Comparison of ENCODE assay signal across 15 cellular contexts in the genomic region with DNA sequence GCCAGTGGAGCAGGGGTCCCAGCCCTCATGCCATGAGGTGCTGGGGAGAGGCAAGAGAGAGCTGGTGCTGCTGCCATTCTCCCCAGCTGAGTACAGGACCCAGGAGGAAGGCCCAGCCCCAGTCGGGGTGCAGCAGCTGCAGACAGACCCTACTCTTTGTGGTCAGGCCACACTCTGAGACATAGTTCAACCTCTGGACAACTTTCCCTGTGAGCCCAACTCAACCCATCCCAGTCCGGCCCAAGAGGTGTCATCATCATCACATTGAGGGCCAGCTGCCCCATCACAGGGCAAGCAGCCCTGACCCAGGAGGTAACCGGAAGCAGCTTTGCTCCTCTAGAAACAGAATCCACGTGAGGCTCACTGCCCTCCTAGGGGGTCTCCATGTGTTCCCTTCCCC.
A peak's percentile ranks its signal among the peaks of the same experiment; 100 is the strongest.
DNase-seq lines count a peak whose midpoint lies in the region; ATAC-seq, FAIRE-seq and TF ChIP-seq lines count a peak whose summit lies in the region.
"Had no signal": no experiment of that assay in that cellular context is flagged by ENCODE, and none has a peak within 500 bp of the region (broad histone marks: within the 10 kb centered on the region; RNA-seq: fewer than 3 reads in every experiment).

No MANE protein-coding gene starts in this region.

- TF ChIP-seq POLR2A in body of pancreas (IDR thresholded peaks at IDR 0.05): no peak

- no peak for ATAC-seq in body of pancreas
- ATAC-seq: CD8-positive, alpha-beta T cell had no signal

- H3K4me3 Mint-ChIP-seq in endodermal cell (no peak overlapping the region), progenitor cell of endocrine pancreas (ENCODE audit: low read depth) (no peak overlapping the region)
- H3K4me3 Mint-ChIP-seq: CD14-positive monocyte; CD8-positive, alpha-beta T cell; H9 had no signal

- DNase-seq in H7: peak; percentile 8
- peak; percentile 45 for DNase-seq in endodermal cell
- peak; percentile 73 for DNase-seq in myocyte (ENCODE audit: low read depth)
- DNase-seq in progenitor cell of endocrine pancreas (ENCODE audit: low spot score, unreplicated experiment): no peak
- no peak for DNase-seq in RCC 7860 (ENCODE audit: low spot score)
- no peak for DNase-seq in HuH-7.5 (ENCODE audit: low spot score)
- DNase-seq in body of pancreas: no peak
- DNase-seq: Caco-2; CD8-positive, alpha-beta T cell; DND-41; GDM1; GM23248; H9 had no signal

- 67 to 73% methylated on average over 3 to 4 of the region's 4 CpGs for WGBS in endodermal cell (ENCODE audit: insufficient coverage in 1 of 2, insufficient read length in 1 of 2), 2 experiments
- 73 to 90% methylated on average over 4 of the region's 4 CpGs for WGBS in body of pancreas, 2 donors

- H3K36me3 ChIP-seq in H7 (replicated peaks; ENCODE audit: control insufficient read depth, insufficient read depth, low read length) (no peaks in the 10 kb centered on the region), endodermal cell (ENCODE audit: control insufficient read depth, insufficient read depth, low read length) (no peaks in the 10 kb centered on the region), body of pancreas (replicated peaks in 1 of 2; ENCODE audit: insufficient read depth in 1 of 2, low read depth in 2 of 2) (no peaks in the 10 kb centered on the region)

- H3K27me3 ChIP-seq in H7 (ENCODE audit: control insufficient read depth, insufficient read depth, low read length) (no peaks in the 10 kb centered on the region), endodermal cell (ENCODE audit: control insufficient read depth, insufficient read depth, low read length, poor library complexity, severe bottlenecking) (no peaks in the 10 kb centered on the region), body of pancreas (no peaks in the 10 kb centered on the region)

- H3K4me1 ChIP-seq in endodermal cell (ENCODE audit: control insufficient read depth, insufficient read depth, low read length) (peaks cover 8% of the 10 kb centered on the region), body of pancreas (no peaks in the 10 kb centered on the region)
- H3K4me1 ChIP-seq: A549, Caco-2 had no signal

- intact Hi-C loops in body of pancreas (cut with DNase I): no loop called here

- H3K4me3 ChIP-seq in H7 (ENCODE audit: insufficient read depth, low read depth, low read length): no peak overlapping the region
- no peak overlapping the region for H3K4me3 ChIP-seq in endodermal cell (ENCODE audit: low read length)
- H3K4me3 ChIP-seq in body of pancreas: no peak overlapping the region
- H3K4me3 ChIP-seq: A549, GM23248 had no signal

- H3K36me3 Mint-ChIP-seq in endodermal cell (ENCODE audit: low read depth) (peaks cover 2% of the 10 kb centered on the region), progenitor cell of endocrine pancreas (ENCODE audit: insufficient read depth) (peaks cover 8% of the 10 kb centered on the region)
- H3K36me3 Mint-ChIP-seq: CD14-positive monocyte; CD8-positive, alpha-beta T cell had no signal

- FAIRE-seq in RCC 7860 (lab: Jason Lieb, UNC): no peak
- FAIRE-seq: A549 had no signal

- H3K4me1 Mint-ChIP-seq in endodermal cell: peaks cover 13% of the 10 kb centered on the region
- H3K4me1 Mint-ChIP-seq in progenitor cell of endocrine pancreas (ENCODE audit: low read depth): peaks cover 3% of the 10 kb centered on the region
- H3K4me1 Mint-ChIP-seq: CD14-positive monocyte had no signal

- H3K27ac ChIP-seq in endodermal cell (ENCODE audit: low read depth, low read length) (no peak overlapping the region), body of pancreas (no peak overlapping the region)
- H3K27ac ChIP-seq: A549, GM23248 had no signal

- H3K9me3 ChIP-seq in endodermal cell (ENCODE audit: control insufficient read depth, low read length) (peaks cover under 1% of the 10 kb centered on the region), body of pancreas (peaks cover 0 to 2% (median 0%) of the 10 kb centered on the region in 3 donors)
- H3K9me3 ChIP-seq: Caco-2 had no signal

- TF ChIP-seq CTCF in endodermal cell (conservative IDR thresholded peaks at IDR 0.05): no peak
- TF ChIP-seq CTCF in progenitor cell of endocrine pancreas (IDR thresholded peaks at IDR 0.05; ENCODE audit: unreplicated experiment): no peak
- TF ChIP-seq CTCF in body of pancreas (IDR thresholded peaks at IDR 0.05): no peak

- peaks cover 4% of the 10 kb centered on the region for H3K9me3 Mint-ChIP-seq in endodermal cell
- peaks cover 2% of the 10 kb centered on the region for H3K9me3 Mint-ChIP-seq in progenitor cell of endocrine pancreas (ENCODE audit: low read depth)

- H3K27me3 Mint-ChIP-seq in endodermal cell (ENCODE audit: insufficient read depth) (no peaks in the 10 kb centered on the region), progenitor cell of endocrine pancreas (no peaks in the 10 kb centered on the region)

- H3K27ac Mint-ChIP-seq in endodermal cell (no peak overlapping the region), progenitor cell of endocrine pancreas (peak overlapping the region; percentile 42)
- H3K27ac Mint-ChIP-seq: CD8-positive, alpha-beta T cell; H9 had no signal

- H3K9ac ChIP-seq in endodermal cell (ENCODE audit: extremely low read depth, low read length, poor library complexity, severe bottlenecking): no peak overlapping the region
- H3K9ac ChIP-seq: GM23248 had no signal

Comparison
In these comparisons a context has a peak if more than half of its experiments do, and no peak if none do; other contexts are left out.
1. DNase-seq: peak in H7 (single experiment), endodermal cell (single experiment) and myocyte (single experiment); none in progenitor cell of endocrine pancreas (single experiment), RCC 7860 (single experiment), HuH-7.5 (single experiment) and body of pancreas (0 of 4).